8 cellular contexts compared by ENCODE assay signal in the genomic region with DNA sequence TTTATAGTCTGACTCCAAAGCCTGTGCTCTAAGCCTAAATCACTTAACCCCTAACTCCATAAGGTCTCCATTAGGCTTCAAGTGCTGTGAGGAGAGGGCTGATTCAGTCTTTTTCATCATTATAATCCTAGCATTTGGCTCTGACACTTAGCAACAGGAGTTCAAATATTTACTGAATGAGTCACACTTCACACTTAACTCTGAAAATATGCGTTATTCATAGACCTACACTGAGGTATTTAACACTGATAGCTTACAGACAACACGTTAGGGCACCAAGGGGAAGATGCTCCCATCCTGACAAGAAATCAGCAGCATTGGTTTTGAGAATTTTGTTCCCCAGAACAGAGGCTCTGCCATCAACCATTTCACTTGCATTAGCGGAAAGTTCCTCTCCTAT. TPM values are rescaled to one million over a fixed set of nuclear protein-coding genes. Genes with fewer than 3 reads are reported as not detected.
DNase-seq lines count a peak whose midpoint lies in the region; ATAC-seq and TF ChIP-seq lines count a peak whose summit lies in the region.

No MANE protein-coding gene starts in this region.

- no peak for TF ChIP-seq CTCF in natural killer cell (IDR thresholded peaks at IDR 0.05)

- peaks cover 38 to 40% of the 10 kb centered on the region in 2 donors for H3K4me1 Mint-ChIP-seq in natural killer cell

- ATAC-seq in natural killer cell (peak in 2 of 3 donors; percentile 59 to 81), HG02885 (IDR thresholded peaks at IDR 0.05; ENCODE audit: poor library complexity, unreplicated experiment) (no peak), GM21825 (IDR thresholded peaks at IDR 0.05; ENCODE audit: unreplicated experiment) (no peak)

- DNase-seq in Daoy (ENCODE audit: low read depth) (peak; percentile 72), NCI-H2196 treated with DMSO at 0.1 percent for 48 hours (lab: John Stamatoyannopoulos, UW; ENCODE audit: unreplicated experiment) (peak; percentile 61), dermis microvascular lymphatic vessel endothelial cell (ENCODE audit: low read depth in 2 of 2) (peak; percentile 81 to 89), natural killer cell (no peak), anterior cingulate cortex (lab: John Stamatoyannopoulos, UW) (no peak)
- no peak for DNase-seq in activated CD4-positive, alpha-beta T cell treated with anti-CD3 and anti-CD28 coated beads for 4 hours

- no peaks in the 10 kb centered on the region for H3K36me3 Mint-ChIP-seq in natural killer cell

- intact Hi-C loops in natural killer cell (cut with micrococcal nuclease), result loop anchor here (2.0 kb wide), 1 partner anchor 108 kb away; a partner anchor contains a TSS

- H3K9me3 Mint-ChIP-seq in natural killer cell, result no peaks in the 10 kb centered on the region

- peak overlapping the region; percentile 61 to 72 for H3K27ac Mint-ChIP-seq in natural killer cell

- no peak overlapping the region for H3K4me3 Mint-ChIP-seq in natural killer cell

- H3K27me3 Mint-ChIP-seq in natural killer cell (ENCODE audit: low read depth in 2 of 2), result no peaks in the 10 kb centered on the region

RNA-seq across cellular contexts. Expression of a gene that starts 53.5 kb away (rescaled TPM):
- total RNA-seq in Daoy (2014; rRNA removed; shearing (Covaris generic)), result 5.1 and 24.9 TPM in 2 replicates
- total RNA-seq in dermis microvascular lymphatic vessel endothelial cell (8.7 and 10.5 TPM in 2 replicates), natural killer cell (100 to 1,000 TPM; 104 to 114 (median 110) TPM)

Comparison
In these comparisons a context has a peak if more than half of its experiments do, and no peak if none do; other contexts are left out.
1. DNase-seq: peak in Daoy (single experiment), NCI-H2196 treated with DMSO at 0.1 percent for 48 hours (single experiment) and dermis microvascular lymphatic vessel endothelial cell (2 of 2); none in natural killer cell (single experiment), anterior cingulate cortex (0 of 58) and activated CD4-positive, alpha-beta T cell treated with anti-CD3 and anti-CD28 coated beads for 4 hours (0 of 2).
2. ATAC-seq: peak in natural killer cell (2 of 3); none in HG02885 (single experiment) and GM21825 (single experiment).